In the genomic region with DNA sequence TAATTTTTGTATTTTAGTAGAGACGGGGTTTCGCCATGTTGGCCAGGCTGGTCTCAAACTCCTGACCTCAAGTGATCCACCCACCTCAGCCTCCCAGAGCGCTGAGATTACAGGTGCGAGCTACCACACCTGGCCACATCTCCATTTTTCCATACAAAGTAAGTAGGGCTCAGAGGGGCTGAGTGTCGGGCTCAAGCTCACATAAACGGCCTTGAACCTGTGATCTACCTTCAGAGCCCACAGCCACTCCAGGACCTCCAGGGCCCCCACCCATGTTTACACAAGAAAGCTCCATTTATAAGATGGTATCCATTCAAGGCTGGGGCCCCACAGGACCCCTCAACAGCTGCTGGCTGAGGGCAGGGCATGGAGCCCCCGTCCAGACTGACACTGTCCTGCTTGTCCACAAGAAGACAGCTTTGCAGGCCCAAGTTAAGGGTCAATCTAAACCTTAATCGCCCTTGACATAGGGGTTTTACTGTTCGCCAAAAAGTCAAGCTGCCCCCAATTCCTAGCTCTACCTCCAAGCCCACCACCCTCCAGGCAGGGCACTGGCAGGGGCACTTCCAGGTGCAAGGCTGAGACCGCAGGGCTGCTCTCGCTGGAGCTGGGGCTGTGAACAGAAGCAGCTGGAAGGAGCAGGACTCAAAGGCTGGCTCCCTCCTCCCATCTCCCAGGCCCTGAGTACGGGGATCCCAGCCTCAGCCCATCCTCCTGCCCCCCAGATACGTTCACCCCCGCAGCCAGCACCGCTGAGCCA, we compare ENCODE assay signal across 12 cellular contexts. TPM values are rescaled to one million over a fixed set of nuclear protein-coding genes. Genes with fewer than 3 reads are reported as not detected.
DNase-seq lines count a peak whose midpoint lies in the region; ATAC-seq and TF ChIP-seq lines count a peak whose summit lies in the region.
"Had no signal": no experiment of that assay in that cellular context is flagged by ENCODE, and none has a peak within 500 bp of the region (broad histone marks: within the 10 kb centered on the region; RNA-seq: fewer than 3 reads in every experiment).

No MANE protein-coding gene starts in this region.

- H3K36me3 ChIP-seq in thymus (ENCODE audit: control insufficient read depth, insufficient read depth) (peaks cover 38% of the 10 kb centered on the region), mucosa of descending colon (ENCODE audit: low read depth) (no peaks in the 10 kb centered on the region)
- H3K36me3 ChIP-seq: pancreas had no signal

- POLR2A ChIA-PET in activated CD8-positive, alpha-beta T cell treated with anti-CD3 and anti-CD28 coated beads for 36 hours (lab: Charles Lee), result interaction anchor here (0.6 to 11.5 kb wide), 7 partner anchors 10 to 115 kb away, joined by 3 to 310 read pairs (median 6); a partner anchor contains a TSS

- peak overlapping the region; percentile 78 for H3K27ac ChIP-seq in thymus (ENCODE audit: low read depth)

- H3K4me3 ChIP-seq in thymus (ENCODE audit: low read length), result no peak overlapping the region
- H3K4me3 ChIP-seq in mucosa of descending colon, result no peak overlapping the region
- H3K4me3 ChIP-seq: pancreas had no signal

- no peak for ATAC-seq in activated CD8-positive, alpha-beta T cell treated with anti-CD3 and anti-CD28 coated beads for 36 hours
- ATAC-seq in mucosa of descending colon, result no peak

- no peaks in the 10 kb centered on the region for H3K27me3 ChIP-seq in thymus (ENCODE audit: control insufficient read depth, insufficient read depth)
- H3K27me3 ChIP-seq: pancreas had no signal

- H3K4me3 Mint-ChIP-seq in activated naive CD4-positive, alpha-beta T cell treated with anti-CD3 and anti-CD28 coated beads, Interleukin-2, amount 50 U/mL, for 24 hours, result peak overlapping the region; percentile 87
- peak overlapping the region; percentile 91 for H3K4me3 Mint-ChIP-seq in activated CD8-positive, alpha-beta T cell treated with anti-CD3 and anti-CD28 coated beads for 36 hours
- no peak overlapping the region for H3K4me3 Mint-ChIP-seq in nephron progenitor cell
- H3K4me3 Mint-ChIP-seq: brain had no signal

- H3K27me3 Mint-ChIP-seq in activated naive CD4-positive, alpha-beta T cell treated with anti-CD3 and anti-CD28 coated beads, Interleukin-2, amount 50 U/mL, for 24 hours, result no peaks in the 10 kb centered on the region
- H3K27me3 Mint-ChIP-seq in activated CD8-positive, alpha-beta T cell treated with anti-CD3 and anti-CD28 coated beads for 36 hours, result no peaks in the 10 kb centered on the region
- H3K27me3 Mint-ChIP-seq in nephron progenitor cell (ENCODE audit: low read depth, poor library complexity), result peaks cover 5% of the 10 kb centered on the region

- H3K27ac Mint-ChIP-seq in activated naive CD4-positive, alpha-beta T cell treated with anti-CD3 and anti-CD28 coated beads, Interleukin-2, amount 50 U/mL, for 24 hours, result peak overlapping the region; percentile 95
- H3K27ac Mint-ChIP-seq in activated CD8-positive, alpha-beta T cell treated with anti-CD3 and anti-CD28 coated beads for 36 hours, result peak overlapping the region; percentile 100
- H3K27ac Mint-ChIP-seq in nephron progenitor cell, result no peak overlapping the region

- H3K4me1 Mint-ChIP-seq in activated naive CD4-positive, alpha-beta T cell treated with anti-CD3 and anti-CD28 coated beads, Interleukin-2, amount 50 U/mL, for 24 hours, result peaks cover 62% of the 10 kb centered on the region
- peaks cover 49% of the 10 kb centered on the region for H3K4me1 Mint-ChIP-seq in activated CD8-positive, alpha-beta T cell treated with anti-CD3 and anti-CD28 coated beads for 36 hours (ENCODE audit: low read depth)
- H3K4me1 Mint-ChIP-seq in nephron progenitor cell, result peaks cover 31% of the 10 kb centered on the region

- H3K9me3 ChIP-seq in thymus (ENCODE audit: control insufficient read depth) (no peaks in the 10 kb centered on the region), mucosa of descending colon (no peaks in the 10 kb centered on the region)
- H3K9me3 ChIP-seq: pancreas had no signal

- CTCF ChIA-PET in activated CD8-positive, alpha-beta T cell treated with anti-CD3 and anti-CD28 coated beads for 36 hours (lab: Charles Lee), result interaction anchor here (1.3 to 5.2 kb wide), 8 partner anchors 9 to 81 kb away, joined by 3 to 29 read pairs (median 5); a partner anchor contains a TSS

- peaks cover 23% of the 10 kb centered on the region for H3K4me1 ChIP-seq in thymus (ENCODE audit: control insufficient read depth, insufficient read depth, low read length)
- H3K4me1 ChIP-seq in mucosa of descending colon (ENCODE audit: low read depth), result peaks cover 8% of the 10 kb centered on the region

- DNase-seq in activated naive CD4-positive, alpha-beta T cell (lab: John Stamatoyannopoulos, UW), result no peak
- DNase-seq in activated CD8-positive, alpha-beta T cell treated with anti-CD3 and anti-CD28 coated beads for 36 hours, result peak; percentile 10
- DNase-seq in islet precursor cell, result peak; percentile 37
- DNase-seq in mucosa of descending colon, result no peak
- no peak for DNase-seq in nephron progenitor cell
- DNase-seq in OCI-M1 (lab: John Stamatoyannopoulos, UW), result no peak
- DNase-seq: NCI-H2107, pancreas had no signal

- H3K36me3 Mint-ChIP-seq in activated naive CD4-positive, alpha-beta T cell treated with anti-CD3 and anti-CD28 coated beads, Interleukin-2, amount 50 U/mL, for 24 hours, result peaks cover under 1% of the 10 kb centered on the region
- H3K36me3 Mint-ChIP-seq in activated CD8-positive, alpha-beta T cell treated with anti-CD3 and anti-CD28 coated beads for 36 hours (ENCODE audit: low read depth), result peaks cover 21% of the 10 kb centered on the region
- H3K36me3 Mint-ChIP-seq in nephron progenitor cell (ENCODE audit: low read depth), result peaks cover 4% of the 10 kb centered on the region

- no peak for TF ChIP-seq CTCF in activated CD8-positive, alpha-beta T cell treated with anti-CD3 and anti-CD28 coated beads for 36 hours (IDR thresholded peaks at IDR 0.05)
- no peak for TF ChIP-seq CTCF in mucosa of descending colon (IDR thresholded peaks at IDR 0.05)
- no peak for TF ChIP-seq CTCF in nephron progenitor cell (IDR thresholded peaks at IDR 0.05)

- WGBS in thymus, result 67% methylated on average over 15 of the region's 15 CpGs

- no peaks in the 10 kb centered on the region for H3K9me3 Mint-ChIP-seq in activated naive CD4-positive, alpha-beta T cell treated with anti-CD3 and anti-CD28 coated beads, Interleukin-2, amount 50 U/mL, for 24 hours
- no peaks in the 10 kb centered on the region for H3K9me3 Mint-ChIP-seq in activated CD8-positive, alpha-beta T cell treated with anti-CD3 and anti-CD28 coated beads for 36 hours
- no peaks in the 10 kb centered on the region for H3K9me3 Mint-ChIP-seq in nephron progenitor cell

- intact Hi-C loops in activated CD8-positive, alpha-beta T cell treated with anti-CD3 and anti-CD28 coated beads for 36 hours (cut with micrococcal nuclease), result loop anchor here (10.0 kb wide), 1 partner anchor 477 kb away; no protein-coding TSS in a partner anchor
- intact Hi-C loops in mucosa of descending colon (cut with DNase I, micrococcal nuclease), result no loop called here

RNA-seq across cellular contexts. Expression of a gene that starts 18.9 kb away (rescaled TPM):
- 10 to 100 TPM; 36.2 to 39.8 TPM for total RNA-seq in activated CD8-positive, alpha-beta T cell treated with anti-CD3 and anti-CD28 coated beads for 36 hours
- polyA plus RNA-seq in thymus, result 28.2 TPM
- total RNA-seq in mucosa of descending colon, result 1 to 10 TPM; 1.4 to 3.9 (median 2.9) TPM

RNA-seq across cellular contexts. Expression of a gene that starts 32.1 kb away (rescaled TPM):
- under 1 TPM in 1 of 2 experiments, not detected in 1; 0.11 TPM for total RNA-seq in activated CD8-positive, alpha-beta T cell treated with anti-CD3 and anti-CD28 coated beads for 36 hours
- 0.96 TPM for polyA plus RNA-seq in thymus
- 1 to 10 TPM in 2 of 3 donors, under 1 TPM in 1; 0.58 to 9.7 (median 1.0) TPM for total RNA-seq in mucosa of descending colon
- total RNA-seq: T-helper 1 cell treated with Interleukin-12 subunit alpha and Interleukin-12 subunit beta and Interleukin-4 antibody, amounts not matched to agents 30 ng/mL and 1 ng/mL, for 36 hours had no signal

Comparison
In these comparisons a context has a peak if more than half of its experiments do, and no peak if none do; other contexts are left out.
1. DNase-seq: peak in activated CD8-positive, alpha-beta T cell treated with anti-CD3 and anti-CD28 coated beads for 36 hours (single experiment) and islet precursor cell (single experiment); none in activated naive CD4-positive, alpha-beta T cell (0 of 4), mucosa of descending colon (0 of 3), nephron progenitor cell (single experiment) and OCI-M1 (single experiment).
2. RNA of a gene that starts 18.9 kb away (total RNA-seq): 36.2 to 39.8 TPM in activated CD8-positive, alpha-beta T cell treated with anti-CD3 and anti-CD28 coated beads for 36 hours; 1.4 to 3.9 TPM in mucosa of descending colon; every median in the first group is over 4 times any median in the second.